ENCODE assay signal across 10 cellular contexts in the genomic region with DNA sequence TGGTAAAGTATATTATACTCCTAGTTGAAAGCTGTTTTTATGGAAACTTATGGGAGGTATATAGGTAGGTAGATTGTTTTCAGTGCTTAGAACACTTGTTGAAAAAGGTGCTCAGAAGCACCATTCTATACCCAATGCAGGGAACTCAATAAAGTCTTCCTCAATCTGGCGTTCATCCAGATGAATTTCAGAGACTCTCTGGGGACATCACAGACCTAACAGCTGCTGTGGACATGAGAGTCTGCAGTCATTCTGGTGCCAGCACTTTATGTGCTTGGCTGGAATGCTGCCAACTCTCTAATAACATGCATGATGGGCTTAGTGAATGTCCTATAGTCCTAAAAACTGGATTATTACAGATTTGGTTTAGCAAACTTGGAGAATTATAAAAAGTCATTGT.
DNase-seq lines count a peak whose midpoint lies in the region; ATAC-seq and TF ChIP-seq lines count a peak whose summit lies in the region.
"Had no signal": no experiment of that assay in that cellular context is flagged by ENCODE, and none has a peak within 500 bp of the region (broad histone marks: within the 10 kb centered on the region; RNA-seq: fewer than 3 reads in every experiment).

No MANE protein-coding gene starts in this region.

- ATAC-seq in GM21381 (IDR thresholded peaks at IDR 0.05; ENCODE audit: unreplicated experiment): no peak

- CTCF ChIA-PET in A673 (lab: Charles Lee): no interaction called here
- CTCF ChIA-PET in activated naive CD4-positive, alpha-beta T cell treated with anti-CD3 and anti-CD28 coated beads, Interleukin-2, amount 10 ng/mL, durations not matched to agents 7 days and 5 days (lab: Charles Lee): no interaction called here

- POLR2A ChIA-PET in A673 (lab: Charles Lee; ENCODE audit: low non-redundant PET): no interaction called here

- no peak overlapping the region for H3K27ac ChIP-seq in A673 (ENCODE audit: low read depth, low read length, poor library complexity, severe bottlenecking)

- no peaks in the 10 kb centered on the region for H3K9me3 Mint-ChIP-seq in activated naive CD4-positive, alpha-beta T cell treated with anti-CD3 and anti-CD28 coated beads, Interleukin-2, amount 10 ng/mL, durations not matched to agents 7 days and 5 days

- H3K4me3 Mint-ChIP-seq in activated naive CD4-positive, alpha-beta T cell treated with anti-CD3 and anti-CD28 coated beads, Interleukin-2, amount 10 ng/mL, durations not matched to agents 7 days and 5 days: no peak overlapping the region
- H3K4me3 Mint-ChIP-seq: brain had no signal

- intact Hi-C loops in A673 (cut with micrococcal nuclease; ENCODE audit: unreplicated experiment): no loop called here

- no peak overlapping the region for H3K27ac Mint-ChIP-seq in activated naive CD4-positive, alpha-beta T cell treated with anti-CD3 and anti-CD28 coated beads, Interleukin-2, amount 10 ng/mL, durations not matched to agents 7 days and 5 days

- peak; percentile 96 for DNase-seq in A673 (ENCODE audit: low spot score)
- DNase-seq in NCI-H1092 treated with DMSO at 0.1 percent for 48 hours (lab: John Stamatoyannopoulos, UW): peak; percentile 94
- peak; percentile 99 for DNase-seq in NCI-H69 (lab: John Stamatoyannopoulos, UW)
- peak; percentile 18 for DNase-seq in fibroblast of the conjunctiva (ENCODE audit: low read depth)
- no peak for DNase-seq in occipital lobe (lab: John Stamatoyannopoulos, UW)
- no peak for DNase-seq in stimulated activated CD4-positive, alpha-beta T cell treated with anti-CD3 and anti-CD28 coated beads, Interleukin-12 subunit alpha, Interleukin-12 subunit beta, amount 100 ng/mL, for 4 hours
- no peak for DNase-seq in activated naive CD4-positive, alpha-beta T cell treated with anti-CD3 and anti-CD28 coated beads, Interleukin-2, amount 10 ng/mL, durations not matched to agents 7 days and 5 days
- DNase-seq: activated CD4-positive, alpha-beta T cell treated with anti-CD3 and anti-CD28 coated beads, Interleukin-2, amount 50 U/mL, for 1 hour had no signal

- no peaks in the 10 kb centered on the region for H3K9me3 ChIP-seq in A673 (ENCODE audit: low read depth, low read length, poor library complexity, severe bottlenecking)

- no TSS peak for BruUV-seq in A673 (replicated peaks; lab: Mats Ljungman, UMichigan)

- peaks cover 22% of the 10 kb centered on the region for H3K4me1 ChIP-seq in A673 (ENCODE audit: insufficient read depth, low read length, poor library complexity, severe bottlenecking)

- H3K36me3 ChIP-seq in A673 (ENCODE audit: insufficient read depth, low read length, poor library complexity, severe bottlenecking): no peaks in the 10 kb centered on the region

- no peaks in the 10 kb centered on the region for H3K36me3 Mint-ChIP-seq in activated naive CD4-positive, alpha-beta T cell treated with anti-CD3 and anti-CD28 coated beads, Interleukin-2, amount 10 ng/mL, durations not matched to agents 7 days and 5 days

- H3K27me3 ChIP-seq in A673 (replicated peaks; ENCODE audit: insufficient read depth, low read depth, low read length, poor library complexity): no peaks in the 10 kb centered on the region

- H3K27me3 Mint-ChIP-seq in activated naive CD4-positive, alpha-beta T cell treated with anti-CD3 and anti-CD28 coated beads, Interleukin-2, amount 10 ng/mL, durations not matched to agents 7 days and 5 days: no peaks in the 10 kb centered on the region

- H3K4me3 ChIP-seq in A673 (ENCODE audit: low read depth, low read length, poor library complexity, severe bottlenecking): no peak overlapping the region

- TF ChIP-seq CTCF in A673 (conservative IDR thresholded peaks at IDR 0.05; ENCODE audit: low read depth, low read length): no peak

- H3K4me1 Mint-ChIP-seq in activated naive CD4-positive, alpha-beta T cell treated with anti-CD3 and anti-CD28 coated beads, Interleukin-2, amount 10 ng/mL, durations not matched to agents 7 days and 5 days: no peaks in the 10 kb centered on the region

Comparison
In these comparisons a context has a peak if more than half of its experiments do, and no peak if none do; other contexts are left out.
1. DNase-seq: peak in A673 (single experiment), NCI-H1092 treated with DMSO at 0.1 percent for 48 hours (single experiment), NCI-H69 (single experiment) and fibroblast of the conjunctiva (single experiment); none in occipital lobe (single experiment), stimulated activated CD4-positive, alpha-beta T cell treated with anti-CD3 and anti-CD28 coated beads, Interleukin-12 subunit alpha, Interleukin-12 subunit beta, amount 100 ng/mL, for 4 hours (single experiment) and activated naive CD4-positive, alpha-beta T cell treated with anti-CD3 and anti-CD28 coated beads, Interleukin-2, amount 10 ng/mL, durations not matched to agents 7 days and 5 days (single experiment).